ENCODE assay signal across 13 cellular contexts in genomic region chr10:131983780-131984179, GRCh38. TPM values are rescaled to one million over a fixed set of nuclear protein-coding genes. Genes with fewer than 3 reads are reported as not detected.
DNase-seq lines count a peak whose midpoint lies in the region; ATAC-seq, FAIRE-seq and TF ChIP-seq lines count a peak whose summit lies in the region.
"Had no signal": no experiment of that assay in that cellular context is flagged by ENCODE, and none has a peak within 500 bp of the region (broad histone marks: within the 10 kb centered on the region; RNA-seq: fewer than 3 reads in every experiment).

No MANE protein-coding gene starts in this region.

- peak; percentile 77 for ATAC-seq in esophagus mucosa
- no peak for ATAC-seq in gastrocnemius medialis
- no peak for ATAC-seq in GM21390 (IDR thresholded peaks at IDR 0.05; ENCODE audit: unreplicated experiment)
- ATAC-seq: GM12878 had no signal

- in situ Hi-C loops in gastrocnemius medialis (cut with MboI; ENCODE audit: low sequenced_read_pairs in 4 of 4) = no loop called here

- no peak for FAIRE-seq in GM19239 (lab: Jason Lieb, UNC)
- FAIRE-seq: GM12878 had no signal

- H3K4me1 ChIP-seq in gastrocnemius medialis = peaks cover 13 to 19% of the 10 kb centered on the region in 2 donors
- H3K4me1 ChIP-seq in esophagus muscularis mucosa = peaks cover 23 to 35% (median 31%) of the 10 kb centered on the region in 4 donors

- TF ChIP-seq POLR2A in gastrocnemius medialis (IDR thresholded peaks at IDR 0.05) = no peak
- TF ChIP-seq POLR2A in esophagus muscularis mucosa (IDR thresholded peaks at IDR 0.05; ENCODE audit: low read depth) = no peak

- peak; percentile 97 for DNase-seq in EH (ENCODE audit: low read depth)
- DNase-seq in RPMI7951 (ENCODE audit: low read depth) = peak; percentile 90
- no peak for DNase-seq in gastrocnemius medialis
- no peak for DNase-seq in GM19239 (ENCODE audit: insufficient read length, low spot score)
- no peak for DNase-seq in esophagus muscularis mucosa (ENCODE audit: extremely low spot score)
- DNase-seq in activated effector memory CD4-positive, alpha-beta T cell treated with Interleukin-2 at 50 U/mL for 16 hours = no peak
- DNase-seq: activated CD8-positive, alpha-beta memory T cell treated with anti-CD3 and anti-CD28 coated beads, Interleukin-2, amount 50 U/mL, for 48 hours; mesendoderm; NCI-H1694 treated with DMSO at 0.1 percent for 48 hours; testis had no signal

- no peak for TF ChIP-seq CTCF in gastrocnemius medialis (IDR thresholded peaks at IDR 0.05 in 4 of 5, conservative IDR thresholded peaks at IDR 0.05 in 1 of 5)
- no peak for TF ChIP-seq CTCF in esophagus muscularis mucosa (IDR thresholded peaks at IDR 0.05)

- TF ChIP-seq EP300 in esophagus muscularis mucosa (IDR thresholded peaks at IDR 0.05) = no peak

- H3K9me3 ChIP-seq in gastrocnemius medialis (no peaks in the 10 kb centered on the region), esophagus muscularis mucosa (no peaks in the 10 kb centered on the region)
- H3K9me3 ChIP-seq: testis had no signal

- intact Hi-C loops in gastrocnemius medialis (cut with DNase I; ENCODE audit: low total_unique reads) = no loop called here
- intact Hi-C loops in esophagus muscularis mucosa (cut with DNase I) = loop anchor here (5.0 kb wide), 3 partner anchors 39 to 324 kb away; partner anchors contain the start of genes PPP2R2D and STK32C

- 82% methylated on average over 6 of the region's 6 CpGs for WGBS in esophagus muscularis mucosa

- H3K4me3 ChIP-seq in gastrocnemius medialis = no peak overlapping the region
- no peak overlapping the region for H3K4me3 ChIP-seq in esophagus muscularis mucosa
- H3K4me3 ChIP-seq: testis had no signal

- H3K27me3 ChIP-seq in gastrocnemius medialis (no peaks in the 10 kb centered on the region), esophagus muscularis mucosa (no peaks in the 10 kb centered on the region)
- H3K27me3 ChIP-seq: testis had no signal

- no peaks in the 10 kb centered on the region for H3K36me3 ChIP-seq in gastrocnemius medialis
- H3K36me3 ChIP-seq in esophagus muscularis mucosa = no peaks in the 10 kb centered on the region

- H3K27ac ChIP-seq in gastrocnemius medialis (peak overlapping the region in 3 of 4 donors; percentile 71 to 88 (median 77)), esophagus muscularis mucosa (replicated peaks in 1 of 4) (no peak overlapping the region)
- H3K27ac ChIP-seq: testis had no signal

RNA-seq across cellular contexts. Expression of gene BNIP3, which starts 2.1 kb away (rescaled TPM):
- total RNA-seq in RPMI7951 (2014; rRNA removed; shearing (Covaris generic)) = 314 and 385 TPM in 2 replicates
- 30.0 TPM for total RNA-seq in esophagus mucosa
- 1,000 to 10,000 TPM in 1 of 4 donors, 100 to 1,000 TPM in 3; 337 to 1,280 (median 583) TPM for total RNA-seq in gastrocnemius medialis
- total RNA-seq in esophagus muscularis mucosa = 10 to 100 TPM; 51.4 to 68.9 (median 62.6) TPM

Comparison
In these comparisons a context has a peak if more than half of its experiments do, and no peak if none do; other contexts are left out.
1. DNase-seq: peak in EH (single experiment) and RPMI7951 (single experiment); none in gastrocnemius medialis (0 of 2), GM19239 (single experiment), esophagus muscularis mucosa (single experiment) and activated effector memory CD4-positive, alpha-beta T cell treated with Interleukin-2 at 50 U/mL for 16 hours (single experiment).
2. H3K27ac ChIP-seq: peak in gastrocnemius medialis (3 of 4); none in esophagus muscularis mucosa (0 of 4).